8 cellular contexts compared by ENCODE assay signal in genomic region chr6:44431118-44431725, GRCh38. TPM values are rescaled to one million over a fixed set of nuclear protein-coding genes. Genes with fewer than 3 reads are reported as not detected.
DNase-seq lines count a peak whose midpoint lies in the region; ATAC-seq and TF ChIP-seq lines count a peak whose summit lies in the region.

No MANE protein-coding gene starts in this region.

- no peak overlapping the region for H3K4me3 Mint-ChIP-seq in progenitor cell of endocrine pancreas (ENCODE audit: low read depth)

- DNase-seq in DMS 273 treated with DMSO at 0.1 percent for 48 hours (lab: John Stamatoyannopoulos, UW) (peak; percentile 43), H7 (peak; percentile 29), NCI-H526 treated with DMSO at 0.1 percent for 48 hours (lab: John Stamatoyannopoulos, UW) (peak; percentile 29), activated T-cell treated with anti-CD3 and anti-CD28 coated beads for 48 hours (ENCODE audit: low read depth) (peak; percentile 6), globus pallidus (ENCODE audit: low spot score) (peak; percentile 60), progenitor cell of endocrine pancreas (ENCODE audit: low spot score, unreplicated experiment) (no peak)

- peak; percentile 75 for TF ChIP-seq CTCF in progenitor cell of endocrine pancreas (IDR thresholded peaks at IDR 0.05; ENCODE audit: unreplicated experiment)

- H3K27me3 ChIP-seq in H7 (ENCODE audit: control insufficient read depth, insufficient read depth, low read length): no peaks in the 10 kb centered on the region

- peaks cover 11% of the 10 kb centered on the region for H3K36me3 Mint-ChIP-seq in progenitor cell of endocrine pancreas (ENCODE audit: insufficient read depth)

- no peaks in the 10 kb centered on the region; the same call in none of the 2 replicates for H3K36me3 ChIP-seq in H7 (replicated peaks; ENCODE audit: control insufficient read depth, insufficient read depth, low read length)

- H3K4me1 Mint-ChIP-seq in progenitor cell of endocrine pancreas (ENCODE audit: low read depth): peaks cover 14% of the 10 kb centered on the region

- ATAC-seq in GM21737 (IDR thresholded peaks at IDR 0.05; ENCODE audit: unreplicated experiment) (no peak), GM18907 (IDR thresholded peaks at IDR 0.05; ENCODE audit: unreplicated experiment) (no peak)

- no peaks in the 10 kb centered on the region for H3K27me3 Mint-ChIP-seq in progenitor cell of endocrine pancreas

- no peaks in the 10 kb centered on the region for H3K9me3 Mint-ChIP-seq in progenitor cell of endocrine pancreas (ENCODE audit: low read depth)

- H3K27ac Mint-ChIP-seq in progenitor cell of endocrine pancreas: no peak overlapping the region

- no peak overlapping the region for H3K4me3 ChIP-seq in H7 (ENCODE audit: insufficient read depth, low read depth, low read length)

RNA-seq across cellular contexts. Expression of gene CDC5L, which starts 43.7 kb away (rescaled TPM):
- total RNA-seq in H7 (2014; rRNA removed; shearing (Covaris generic)): 22.1 and 28.6 TPM in 2 replicates
- total RNA-seq in progenitor cell of endocrine pancreas: 30.4 and 30.5 TPM in 2 replicates
